1 cellular context compared by ENCODE assay signal in genomic region chr22:33869946-33870345, GRCh38.
TF ChIP-seq lines count a peak whose summit lies in the region.

No MANE protein-coding gene starts in this region.

TF ChIP-seq in IMR-90, 13 proteins besides CTCF, POLR2A, EP300 and RAD21 (continued from another document):
- no peak for TF ChIP-seq ELK1 (IDR thresholded peaks at IDR 0.05; ENCODE audit: borderline replicate concordance, low read depth, low read length)
- TF ChIP-seq USF2 (IDR thresholded peaks at IDR 0.05; ENCODE audit: low read depth, low read length), result no peak
- no peak for TF ChIP-seq RCOR1 (IDR thresholded peaks at IDR 0.05; ENCODE audit: insufficient replicate concordance, low read length)
- no peak for TF ChIP-seq SMC3 (IDR thresholded peaks at IDR 0.05; ENCODE audit: low read depth, low read length)
- no peak for TF ChIP-seq FOS (IDR thresholded peaks at IDR 0.05; ENCODE audit: low read depth, low read length)
- TF ChIP-seq CEBPB (IDR thresholded peaks at IDR 0.05; ENCODE audit: low read depth, low read length), result no peak
- no peak for TF ChIP-seq MAFK (IDR thresholded peaks at IDR 0.05; ENCODE audit: low read depth, low read length)
- no peak for TF ChIP-seq NFE2L2 (IDR thresholded peaks at IDR 0.05; ENCODE audit: low read depth, low read length)
- TF ChIP-seq MXI1 (IDR thresholded peaks at IDR 0.05; ENCODE audit: borderline replicate concordance, low read depth, low read length), result no peak
- TF ChIP-seq CHD1 (IDR thresholded peaks at IDR 0.05; ENCODE audit: low read depth, low read length), result no peak
- TF ChIP-seq RFX5 (IDR thresholded peaks at IDR 0.05; ENCODE audit: low read depth, low read length), result no peak
- TF ChIP-seq MAZ (IDR thresholded peaks at IDR 0.05; ENCODE audit: borderline replicate concordance, low read depth, low read length), result no peak
